In genomic region chr14:69982220-69982795, GRCh38 we compare ENCODE assay signal across 14 cellular contexts.
"Had no signal": no experiment of that assay in that cellular context is flagged by ENCODE, and none has a peak within 500 bp of the region (broad histone marks: within the 10 kb centered on the region; RNA-seq: fewer than 3 reads in every experiment).

No MANE protein-coding gene starts in this region.

- H3K9me3 ChIP-seq: ovary had no signal

- H3K9me3 Mint-ChIP-seq: activated CD4-positive, alpha-beta T cell treated with anti-CD3 and anti-CD28 coated beads, Interleukin-2, amount 10 ng/mL, durations not matched to agents 24 days and 14 days; activated naive CD8-positive, alpha-beta T cell treated with anti-CD3 and anti-CD28 coated beads, Interleukin-2, amount 10 ng/mL, durations not matched to agents 7 days and 5 days; mesothelial cell of epicardium; stimulated activated memory B cell treated with anti-CD40 and anti-IgM and Interleukin-4, amounts not matched to agents 10 μg/mL and 1 μg/mL and 100 μg/mL, for 72 hours had no signal

- DNase-seq: activated CD4-positive, alpha-beta T cell treated with anti-CD3 and anti-CD28 coated beads, Interleukin-2, amount 10 ng/mL, durations not matched to agents 24 days and 14 days; activated CD4-positive, CD25-positive, alpha-beta regulatory T cell; activated CD8-positive, alpha-beta memory T cell treated with anti-CD3 and anti-CD28 coated beads for 24 hours; activated naive CD8-positive, alpha-beta T cell treated with anti-CD3 and anti-CD28 coated beads, Interleukin-2, amount 10 ng/mL, durations not matched to agents 7 days and 5 days; aorta; endodermal cell; erythroblast; kidney glomerular epithelial cell; ovary; stimulated activated CD4-positive, alpha-beta T cell treated with anti-CD3 and anti-CD28 coated beads, Interleukin-2, amount 100 ng/mL, for 48 hours; trophoblast cell had no signal

- H3K27ac Mint-ChIP-seq: activated CD4-positive, alpha-beta T cell treated with anti-CD3 and anti-CD28 coated beads, Interleukin-2, amount 10 ng/mL, durations not matched to agents 24 days and 14 days; activated naive CD8-positive, alpha-beta T cell treated with anti-CD3 and anti-CD28 coated beads, Interleukin-2, amount 10 ng/mL, durations not matched to agents 7 days and 5 days; endodermal cell; mesothelial cell of epicardium; neural progenitor cell; stimulated activated memory B cell treated with anti-CD40 and anti-IgM and Interleukin-4, amounts not matched to agents 10 μg/mL and 1 μg/mL and 100 μg/mL, for 72 hours had no signal

- H3K27ac ChIP-seq: neural progenitor cell, ovary had no signal

- H3K4me1 Mint-ChIP-seq: activated CD4-positive, alpha-beta T cell treated with anti-CD3 and anti-CD28 coated beads, Interleukin-2, amount 10 ng/mL, durations not matched to agents 24 days and 14 days; activated naive CD8-positive, alpha-beta T cell treated with anti-CD3 and anti-CD28 coated beads, Interleukin-2, amount 10 ng/mL, durations not matched to agents 7 days and 5 days; stimulated activated memory B cell treated with anti-CD40 and anti-IgM and Interleukin-4, amounts not matched to agents 10 μg/mL and 1 μg/mL and 100 μg/mL, for 72 hours had no signal

- H3K4me3 ChIP-seq: neural progenitor cell, ovary had no signal

- ATAC-seq: stimulated activated memory B cell treated with anti-CD40 and anti-IgM and Interleukin-4, amounts not matched to agents 10 μg/mL and 1 μg/mL and 100 μg/mL, for 72 hours had no signal

- H3K36me3 ChIP-seq: ovary had no signal

- H3K4me3 Mint-ChIP-seq: activated CD4-positive, alpha-beta T cell treated with anti-CD3 and anti-CD28 coated beads, Interleukin-2, amount 10 ng/mL, durations not matched to agents 24 days and 14 days; activated naive CD8-positive, alpha-beta T cell treated with anti-CD3 and anti-CD28 coated beads, Interleukin-2, amount 10 ng/mL, durations not matched to agents 7 days and 5 days; endodermal cell; mesothelial cell of epicardium; neural progenitor cell; stimulated activated memory B cell treated with anti-CD40 and anti-IgM and Interleukin-4, amounts not matched to agents 10 μg/mL and 1 μg/mL and 100 μg/mL, for 72 hours had no signal

- H3K36me3 Mint-ChIP-seq: activated naive CD8-positive, alpha-beta T cell treated with anti-CD3 and anti-CD28 coated beads, Interleukin-2, amount 10 ng/mL, durations not matched to agents 7 days and 5 days; mesothelial cell of epicardium; stimulated activated memory B cell treated with anti-CD40 and anti-IgM and Interleukin-4, amounts not matched to agents 10 μg/mL and 1 μg/mL and 100 μg/mL, for 72 hours had no signal

- H3K27me3 ChIP-seq: neural progenitor cell, ovary had no signal
